In the genomic region with DNA sequence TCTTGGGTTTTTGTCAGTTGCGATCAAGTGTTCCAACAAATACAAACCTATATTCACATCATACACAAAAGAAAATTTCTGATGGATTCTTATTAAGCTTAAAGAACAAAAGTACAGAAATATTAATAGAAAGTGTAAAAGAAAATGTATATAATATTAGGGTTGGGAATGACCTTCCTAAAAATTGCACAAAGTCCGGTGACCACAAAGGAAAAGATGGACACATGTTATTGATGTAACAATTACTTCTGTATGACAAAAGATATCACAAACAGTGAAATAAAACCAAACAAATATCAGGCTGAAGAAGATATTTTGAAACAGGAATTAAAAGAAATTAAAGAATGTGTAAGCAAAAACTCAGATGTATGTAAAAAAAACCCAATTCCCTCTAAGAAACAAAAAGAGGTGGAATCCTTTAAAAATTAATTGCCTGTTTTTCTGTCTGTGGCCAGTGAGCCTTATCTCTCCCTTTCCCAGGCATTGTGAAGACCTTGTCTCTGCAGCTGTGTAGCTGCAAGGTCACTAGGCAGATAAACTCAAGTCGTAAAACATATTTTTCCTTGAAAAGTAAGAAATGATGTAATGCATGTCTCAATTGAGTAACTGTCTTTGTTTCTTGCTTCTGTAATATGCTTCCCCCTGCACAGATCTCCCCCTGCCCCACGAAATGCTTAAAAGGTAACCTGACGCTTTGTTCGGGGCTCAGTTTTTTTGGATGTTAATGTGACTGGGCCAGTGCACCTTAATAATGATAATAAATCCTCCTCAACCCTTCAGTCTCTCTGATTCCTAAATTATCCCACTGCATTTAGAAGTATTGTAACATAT, we compare ENCODE assay signal across 1 cellular context.
A peak's percentile ranks its signal among the peaks of the same experiment; 100 is the strongest.
TF ChIP-seq lines count a peak whose summit lies in the region.

No MANE protein-coding gene starts in this region.

TF ChIP-seq in K562, 482 proteins besides CTCF, POLR2A, EP300 and RAD21 (continued from another document and continues in another):
- TF ChIP-seq, protein P1, sequence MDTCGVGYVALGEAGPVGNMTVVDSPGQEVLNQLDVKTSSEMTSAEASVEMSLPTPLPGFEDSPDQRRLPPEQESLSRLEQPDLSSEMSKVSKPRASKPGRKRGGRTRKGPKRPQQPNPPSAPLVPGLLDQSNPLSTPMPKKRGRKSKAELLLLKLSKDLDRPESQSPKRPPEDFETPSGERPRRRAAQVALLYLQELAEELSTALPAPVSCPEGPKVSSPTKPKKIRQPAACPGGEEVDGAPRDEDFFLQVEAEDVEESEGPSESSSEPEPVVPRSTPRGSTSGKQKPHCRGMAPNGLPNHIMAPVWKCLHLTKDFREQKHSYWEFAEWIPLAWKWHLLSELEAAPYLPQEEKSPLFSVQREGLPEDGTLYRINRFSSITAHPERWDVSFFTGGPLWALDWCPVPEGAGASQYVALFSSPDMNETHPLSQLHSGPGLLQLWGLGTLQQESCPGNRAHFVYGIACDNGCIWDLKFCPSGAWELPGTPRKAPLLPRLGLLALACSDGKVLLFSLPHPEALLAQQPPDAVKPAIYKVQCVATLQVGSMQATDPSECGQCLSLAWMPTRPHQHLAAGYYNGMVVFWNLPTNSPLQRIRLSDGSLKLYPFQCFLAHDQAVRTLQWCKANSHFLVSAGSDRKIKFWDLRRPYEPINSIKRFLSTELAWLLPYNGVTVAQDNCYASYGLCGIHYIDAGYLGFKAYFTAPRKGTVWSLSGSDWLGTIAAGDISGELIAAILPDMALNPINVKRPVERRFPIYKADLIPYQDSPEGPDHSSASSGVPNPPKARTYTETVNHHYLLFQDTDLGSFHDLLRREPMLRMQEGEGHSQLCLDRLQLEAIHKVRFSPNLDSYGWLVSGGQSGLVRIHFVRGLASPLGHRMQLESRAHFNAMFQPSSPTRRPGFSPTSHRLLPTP (IDR thresholded peaks at IDR 0.05; ENCODE audit: borderline replicate concordance, extremely low read depth, insufficient read length), result no peak
- TF ChIP-seq RBM14 (IDR thresholded peaks at IDR 0.05; ENCODE audit: borderline replicate concordance, insufficient read depth, low read depth, low read length) (no peak), ZNF436 (CRISPR knock-in tag; IDR thresholded peaks at IDR 0.05) (no peak), DIDO1 (tag; IDR thresholded peaks at IDR 0.05; ENCODE audit: low read depth) (no peak), SOX6 (IDR thresholded peaks at IDR 0.05) (peak; percentile 98), NFATC3 (IDR thresholded peaks at IDR 0.05) (peak; percentile 77), EP400 (IDR thresholded peaks at IDR 0.05) (peak; percentile 87), TCF7L2 (IDR thresholded peaks at IDR 0.05; ENCODE audit: low read depth, low read length) (no peak), SIN3A (IDR thresholded peaks at IDR 0.05; ENCODE audit: borderline replicate concordance in 2 of 2, control insufficient read depth in 1 of 2, low read depth in 2 of 2, low read length in 2 of 2) (no peak), PYGO2 (tag; IDR thresholded peaks at IDR 0.05) (peak; percentile 57; the same call in 1 of the 2 replicates), ZNF3 (CRISPR knock-in tag; IDR thresholded peaks at IDR 0.05) (no peak), HMG20A (CRISPR knock-in tag; conservative IDR thresholded peaks at IDR 0.05) (no peak), ZNF431 (CRISPR knock-in tag; IDR thresholded peaks at IDR 0.05) (no peak), SMARCE1 (IDR thresholded peaks at IDR 0.05) (peak; percentile 93), PRMT5 (CRISPR knock-in tag; IDR thresholded peaks at IDR 0.05) (no peak), XRCC4 (IDR thresholded peaks at IDR 0.05; ENCODE audit: extremely low read depth, insufficient read depth, insufficient read length) (no peak), ZBTB7A (IDR thresholded peaks at IDR 0.05; ENCODE audit: borderline replicate concordance, control insufficient read depth, low read depth, low read length) (no peak), RNF2 (IDR thresholded peaks at IDR 0.05) (peak; percentile 91), MTA2 (IDR thresholded peaks at IDR 0.05; ENCODE audit: low read depth) (peak; percentile 88), ZNF274 (IDR thresholded peaks at IDR 0.05; ENCODE audit: borderline replicate concordance, low read depth, low read length) (no peak), NONO (IDR thresholded peaks at IDR 0.05; ENCODE audit: low read depth in 2 of 2, low read length in 1 of 2) (no peak), NCOA1 (IDR thresholded peaks at IDR 0.05; ENCODE audit: low read depth) (peak; percentile 77; the same call in 1 of the 2 replicates), ZNF77 (CRISPR knock-in tag; IDR thresholded peaks at IDR 0.05) (no peak), CBX8 (IDR thresholded peaks at IDR 0.05; ENCODE audit: borderline replicate concordance, extremely low read depth, low read depth, low read length, poor library complexity, severe bottlenecking) (no peak), TAL1 (IDR thresholded peaks at IDR 0.05) (peak; percentile 93), NFRKB (IDR thresholded peaks at IDR 0.05; ENCODE audit: low read depth) (no peak; the same call in 1 of the 2 replicates), NFE2L1 (tag; IDR thresholded peaks at IDR 0.05; ENCODE audit: borderline replicate concordance, low read depth) (no peak), CBX3 (IDR thresholded peaks at IDR 0.05; ENCODE audit: borderline replicate concordance in 1 of 2, low read length in 2 of 2) (peak in 1 of 2 experiments; percentile 67; a peak in 1 of 3 replicates), ZNF778 (CRISPR knock-in tag; IDR thresholded peaks at IDR 0.05) (no peak), CBX1 (IDR thresholded peaks at IDR 0.05; ENCODE audit: low read depth) (no peak), NR1H2 (CRISPR knock-in tag; IDR thresholded peaks at IDR 0.05) (no peak), LEF1 (IDR thresholded peaks at IDR 0.05) (peak; percentile 87), SP2 (IDR thresholded peaks at IDR 0.05; ENCODE audit: extremely low read depth, low read depth, low read length, poor library complexity, severe bottlenecking) (no peak), IRF2 (CRISPR knock-in tag; IDR thresholded peaks at IDR 0.05) (no peak), OTX1 (CRISPR knock-in tag; IDR thresholded peaks at IDR 0.05) (no peak), MEF2A (IDR thresholded peaks at IDR 0.05; ENCODE audit: control insufficient read depth, low read depth, low read length) (peak; percentile 57; the same call in 1 of the 2 replicates), CREB1 (IDR thresholded peaks at IDR 0.05) (peak; percentile 70), CREB1 (CRISPR knock-in tag; IDR thresholded peaks at IDR 0.05) (no peak)
- TF ChIP-seq, protein P2, sequence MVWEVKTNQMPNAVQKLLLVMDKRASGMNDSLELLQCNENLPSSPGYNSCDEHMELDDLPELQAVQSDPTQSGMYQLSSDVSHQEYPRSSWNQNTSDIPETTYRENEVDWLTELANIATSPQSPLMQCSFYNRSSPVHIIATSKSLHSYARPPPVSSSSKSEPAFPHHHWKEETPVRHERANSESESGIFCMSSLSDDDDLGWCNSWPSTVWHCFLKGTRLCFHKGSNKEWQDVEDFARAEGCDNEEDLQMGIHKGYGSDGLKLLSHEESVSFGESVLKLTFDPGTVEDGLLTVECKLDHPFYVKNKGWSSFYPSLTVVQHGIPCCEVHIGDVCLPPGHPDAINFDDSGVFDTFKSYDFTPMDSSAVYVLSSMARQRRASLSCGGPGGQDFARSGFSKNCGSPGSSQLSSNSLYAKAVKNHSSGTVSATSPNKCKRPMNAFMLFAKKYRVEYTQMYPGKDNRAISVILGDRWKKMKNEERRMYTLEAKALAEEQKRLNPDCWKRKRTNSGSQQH (CRISPR knock-in tag; IDR thresholded peaks at IDR 0.05), result no peak
- TF ChIP-seq, protein P3, sequence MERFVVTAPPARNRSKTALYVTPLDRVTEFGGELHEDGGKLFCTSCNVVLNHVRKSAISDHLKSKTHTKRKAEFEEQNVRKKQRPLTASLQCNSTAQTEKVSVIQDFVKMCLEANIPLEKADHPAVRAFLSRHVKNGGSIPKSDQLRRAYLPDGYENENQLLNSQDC (CRISPR knock-in tag; IDR thresholded peaks at IDR 0.05), result no peak
- TF ChIP-seq, protein P4, sequence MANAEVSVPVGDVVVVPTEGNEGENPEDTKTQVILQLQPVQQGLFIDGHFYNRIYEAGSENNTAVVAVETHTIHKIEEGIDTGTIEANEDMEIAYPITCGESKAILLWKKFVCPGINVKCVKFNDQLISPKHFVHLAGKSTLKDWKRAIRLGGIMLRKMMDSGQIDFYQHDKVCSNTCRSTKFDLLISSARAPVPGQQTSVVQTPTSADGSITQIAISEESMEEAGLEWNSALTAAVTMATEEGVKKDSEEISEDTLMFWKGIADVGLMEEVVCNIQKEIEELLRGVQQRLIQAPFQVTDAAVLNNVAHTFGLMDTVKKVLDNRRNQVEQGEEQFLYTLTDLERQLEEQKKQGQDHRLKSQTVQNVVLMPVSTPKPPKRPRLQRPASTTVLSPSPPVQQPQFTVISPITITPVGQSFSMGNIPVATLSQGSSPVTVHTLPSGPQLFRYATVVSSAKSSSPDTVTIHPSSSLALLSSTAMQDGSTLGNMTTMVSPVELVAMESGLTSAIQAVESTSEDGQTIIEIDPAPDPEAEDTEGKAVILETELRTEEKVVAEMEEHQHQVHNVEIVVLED (CRISPR knock-in tag; IDR thresholded peaks at IDR 0.05), result no peak
- TF ChIP-seq, protein P5, sequence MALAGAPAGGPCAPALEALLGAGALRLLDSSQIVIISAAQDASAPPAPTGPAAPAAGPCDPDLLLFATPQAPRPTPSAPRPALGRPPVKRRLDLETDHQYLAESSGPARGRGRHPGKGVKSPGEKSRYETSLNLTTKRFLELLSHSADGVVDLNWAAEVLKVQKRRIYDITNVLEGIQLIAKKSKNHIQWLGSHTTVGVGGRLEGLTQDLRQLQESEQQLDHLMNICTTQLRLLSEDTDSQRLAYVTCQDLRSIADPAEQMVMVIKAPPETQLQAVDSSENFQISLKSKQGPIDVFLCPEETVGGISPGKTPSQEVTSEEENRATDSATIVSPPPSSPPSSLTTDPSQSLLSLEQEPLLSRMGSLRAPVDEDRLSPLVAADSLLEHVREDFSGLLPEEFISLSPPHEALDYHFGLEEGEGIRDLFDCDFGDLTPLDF (CRISPR knock-in tag; IDR thresholded peaks at IDR 0.05), result no peak; the same call in 1 of the 2 replicates
- TF ChIP-seq, protein P6, sequence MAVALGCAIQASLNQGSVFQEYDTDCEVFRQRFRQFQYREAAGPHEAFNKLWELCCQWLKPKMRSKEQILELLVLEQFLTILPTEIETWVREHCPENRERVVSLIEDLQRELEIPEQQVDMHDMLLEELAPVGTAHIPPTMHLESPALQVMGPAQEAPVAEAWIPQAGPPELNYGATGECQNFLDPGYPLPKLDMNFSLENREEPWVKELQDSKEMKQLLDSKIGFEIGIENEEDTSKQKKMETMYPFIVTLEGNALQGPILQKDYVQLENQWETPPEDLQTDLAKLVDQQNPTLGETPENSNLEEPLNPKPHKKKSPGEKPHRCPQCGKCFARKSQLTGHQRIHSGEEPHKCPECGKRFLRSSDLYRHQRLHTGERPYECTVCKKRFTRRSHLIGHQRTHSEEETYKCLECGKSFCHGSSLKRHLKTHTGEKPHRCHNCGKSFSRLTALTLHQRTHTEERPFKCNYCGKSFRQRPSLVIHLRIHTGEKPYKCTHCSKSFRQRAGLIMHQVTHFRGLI (CRISPR knock-in tag; IDR thresholded peaks at IDR 0.05), result no peak
- TF ChIP-seq, protein P7, sequence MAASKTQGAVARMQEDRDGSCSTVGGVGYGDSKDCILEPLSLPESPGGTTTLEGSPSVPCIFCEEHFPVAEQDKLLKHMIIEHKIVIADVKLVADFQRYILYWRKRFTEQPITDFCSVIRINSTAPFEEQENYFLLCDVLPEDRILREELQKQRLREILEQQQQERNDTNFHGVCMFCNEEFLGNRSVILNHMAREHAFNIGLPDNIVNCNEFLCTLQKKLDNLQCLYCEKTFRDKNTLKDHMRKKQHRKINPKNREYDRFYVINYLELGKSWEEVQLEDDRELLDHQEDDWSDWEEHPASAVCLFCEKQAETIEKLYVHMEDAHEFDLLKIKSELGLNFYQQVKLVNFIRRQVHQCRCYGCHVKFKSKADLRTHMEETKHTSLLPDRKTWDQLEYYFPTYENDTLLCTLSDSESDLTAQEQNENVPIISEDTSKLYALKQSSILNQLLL (CRISPR knock-in tag; IDR thresholded peaks at IDR 0.05; ENCODE audit: borderline replicate concordance), result no peak
- TF ChIP-seq, protein P8, sequence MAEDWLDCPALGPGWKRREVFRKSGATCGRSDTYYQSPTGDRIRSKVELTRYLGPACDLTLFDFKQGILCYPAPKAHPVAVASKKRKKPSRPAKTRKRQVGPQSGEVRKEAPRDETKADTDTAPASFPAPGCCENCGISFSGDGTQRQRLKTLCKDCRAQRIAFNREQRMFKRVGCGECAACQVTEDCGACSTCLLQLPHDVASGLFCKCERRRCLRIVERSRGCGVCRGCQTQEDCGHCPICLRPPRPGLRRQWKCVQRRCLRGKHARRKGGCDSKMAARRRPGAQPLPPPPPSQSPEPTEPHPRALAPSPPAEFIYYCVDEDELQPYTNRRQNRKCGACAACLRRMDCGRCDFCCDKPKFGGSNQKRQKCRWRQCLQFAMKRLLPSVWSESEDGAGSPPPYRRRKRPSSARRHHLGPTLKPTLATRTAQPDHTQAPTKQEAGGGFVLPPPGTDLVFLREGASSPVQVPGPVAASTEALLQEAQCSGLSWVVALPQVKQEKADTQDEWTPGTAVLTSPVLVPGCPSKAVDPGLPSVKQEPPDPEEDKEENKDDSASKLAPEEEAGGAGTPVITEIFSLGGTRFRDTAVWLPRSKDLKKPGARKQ (CRISPR knock-in tag; IDR thresholded peaks at IDR 0.05), result no peak
- TF ChIP-seq, protein P9, sequence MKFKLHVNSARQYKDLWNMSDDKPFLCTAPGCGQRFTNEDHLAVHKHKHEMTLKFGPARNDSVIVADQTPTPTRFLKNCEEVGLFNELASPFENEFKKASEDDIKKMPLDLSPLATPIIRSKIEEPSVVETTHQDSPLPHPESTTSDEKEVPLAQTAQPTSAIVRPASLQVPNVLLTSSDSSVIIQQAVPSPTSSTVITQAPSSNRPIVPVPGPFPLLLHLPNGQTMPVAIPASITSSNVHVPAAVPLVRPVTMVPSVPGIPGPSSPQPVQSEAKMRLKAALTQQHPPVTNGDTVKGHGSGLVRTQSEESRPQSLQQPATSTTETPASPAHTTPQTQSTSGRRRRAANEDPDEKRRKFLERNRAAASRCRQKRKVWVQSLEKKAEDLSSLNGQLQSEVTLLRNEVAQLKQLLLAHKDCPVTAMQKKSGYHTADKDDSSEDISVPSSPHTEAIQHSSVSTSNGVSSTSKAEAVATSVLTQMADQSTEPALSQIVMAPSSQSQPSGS (CRISPR knock-in tag; IDR thresholded peaks at IDR 0.05), result no peak
